In the genomic region with DNA sequence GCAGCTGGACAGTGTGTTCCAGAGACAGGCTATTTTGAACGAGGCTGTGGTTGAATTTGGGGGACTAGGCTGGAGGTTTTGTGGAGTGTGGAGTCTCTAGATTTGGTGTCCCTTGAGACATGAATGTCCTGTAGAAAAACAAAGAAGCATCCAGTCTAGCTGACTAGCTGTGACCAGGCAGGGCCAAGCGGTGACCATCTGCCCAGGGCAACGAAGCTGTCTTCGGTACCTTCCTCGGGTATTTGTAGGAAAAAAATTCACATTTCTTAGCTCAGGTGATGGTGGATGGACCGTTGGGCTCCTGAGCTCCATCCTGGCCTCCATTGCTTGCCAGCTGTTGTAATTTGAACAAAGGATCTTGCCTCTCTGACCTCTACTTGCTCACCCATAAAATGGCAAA, we compare ENCODE assay signal across 27 cellular contexts.
DNase-seq lines count a peak whose midpoint lies in the region; ATAC-seq and TF ChIP-seq lines count a peak whose summit lies in the region.
"Had no signal": no experiment of that assay in that cellular context is flagged by ENCODE, and none has a peak within 500 bp of the region (broad histone marks: within the 10 kb centered on the region; RNA-seq: fewer than 3 reads in every experiment).

No MANE protein-coding gene starts in this region.

- H3K36me3 ChIP-seq in heart right ventricle (no peaks in the 10 kb centered on the region), gastroesophageal sphincter (no peaks in the 10 kb centered on the region), rectal smooth muscle tissue (ENCODE audit: control insufficient read depth, insufficient read depth, low read length) (no peaks in the 10 kb centered on the region), uterus (no peaks in the 10 kb centered on the region)
- H3K36me3 ChIP-seq: left lung had no signal

- TF ChIP-seq EP300 in gastroesophageal sphincter (IDR thresholded peaks at IDR 0.05), result no peak

- peaks cover 0 to 10% (median 0%) of the 10 kb centered on the region in 11 donors for H3K9me3 ChIP-seq in heart right ventricle
- H3K9me3 ChIP-seq in gastroesophageal sphincter, result peaks cover 0 to 9% (median 0%) of the 10 kb centered on the region in 3 donors
- no peaks in the 10 kb centered on the region for H3K9me3 ChIP-seq in uterus
- H3K9me3 ChIP-seq: left lung had no signal

- H3K4me1 ChIP-seq in heart right ventricle, result peaks cover 2 to 54% (median 27%) of the 10 kb centered on the region in 9 donors
- peaks cover 0 to 53% (median 15%) of the 10 kb centered on the region in 3 donors for H3K4me1 ChIP-seq in gastroesophageal sphincter
- peaks cover 27% of the 10 kb centered on the region for H3K4me1 ChIP-seq in rectal smooth muscle tissue (ENCODE audit: control insufficient read depth, insufficient read depth, low read length)
- no peaks in the 10 kb centered on the region for H3K4me1 ChIP-seq in uterus

- H3K27ac ChIP-seq in heart right ventricle (peak overlapping the region; percentile 24 to 86 (median 72)), gastroesophageal sphincter (peak overlapping the region; percentile 17 to 82 (median 80)), rectal smooth muscle tissue (ENCODE audit: low read depth, low read length) (peak overlapping the region; percentile 67), uterus (peak overlapping the region; percentile 81)

- H3K27me3 ChIP-seq in heart right ventricle, result peaks cover 0 to 36% (median 28%) of the 10 kb centered on the region in 7 donors
- no peaks in the 10 kb centered on the region for H3K27me3 ChIP-seq in gastroesophageal sphincter
- H3K27me3 ChIP-seq in rectal smooth muscle tissue (ENCODE audit: control insufficient read depth, insufficient read depth, low read length), result no peaks in the 10 kb centered on the region
- no peaks in the 10 kb centered on the region for H3K27me3 ChIP-seq in uterus

- no peak for ATAC-seq in heart right ventricle
- no peak for ATAC-seq in Right ventricle myocardium superior (ENCODE audit: poor library complexity)
- no peak for ATAC-seq in gastroesophageal sphincter
- ATAC-seq in HG03442 (IDR thresholded peaks at IDR 0.05; ENCODE audit: unreplicated experiment), result no peak
- ATAC-seq: activated CD8-positive, alpha-beta memory T cell treated with anti-CD3 and anti-CD28 coated beads, Interleukin-2, amount 10 ng/mL, durations not matched to agents 7 days and 5 days; GM23338; K562; stimulated activated memory B cell treated with anti-CD40 and anti-IgM and Interleukin-4, amounts not matched to agents 10 μg/mL and 1 μg/mL and 100 μg/mL, for 72 hours; WTC11 had no signal

- no peak overlapping the region for H3K9ac ChIP-seq in rectal smooth muscle tissue (ENCODE audit: low read length)

- DNase-seq in heart right ventricle (no peak), Right ventricle myocardium superior (no peak), uterus (no peak), T1000 (lab: John Stamatoyannopoulos, UW) (no peak), AML-193 (lab: John Stamatoyannopoulos, UW) (no peak)
- DNase-seq: activated CD4-positive, alpha-beta T cell treated with anti-CD3 and anti-CD28 coated beads, Interleukin-2, amount 50 U/mL, for 1 hour; activated CD8-positive, alpha-beta memory T cell treated with anti-CD3 and anti-CD28 coated beads, Interleukin-2, amount 10 ng/mL, durations not matched to agents 7 days and 5 days; activated naive CD4-positive, alpha-beta T cell treated with anti-CD3 and anti-CD28 coated beads, Interleukin-2, amount 10 ng/mL, durations not matched to agents 7 days and 5 days; amygdala; central memory CD4-positive, alpha-beta T cell; COR-L47; DMS79 treated with DMSO at 0.1 percent for 48 hours; dorsolateral prefrontal cortex; HFFc6; immature natural killer cell; NCI-H2081 treated with DMSO at 0.1 percent for 48 hours; NCI-H446; OCI-M1 had no signal

- intact Hi-C loops in heart right ventricle (cut with DNase I) (loop anchor here in 1 of 10 donors (10.0 kb wide), 1 partner anchor 300 kb away; no protein-coding TSS in a partner anchor), Right ventricle myocardium superior (cut with DNase I) (no loop called here), uterus (cut with DNase I; ENCODE audit: low total_unique reads) (no loop called here)

- WGBS in heart right ventricle, 2 donors, result 75 to 76% methylated on average over 6 of the region's 6 CpGs
- WGBS in gastroesophageal sphincter (ENCODE audit: low coverage in 1 of 2), 2 donors, result 77% methylated on average over 2 of the region's 6 CpGs; no CpG with 5 or more reads in 1 of the 2 donors

- no peak for TF ChIP-seq POLR2A in gastroesophageal sphincter (IDR thresholded peaks at IDR 0.05)
- TF ChIP-seq POLR2A in uterus (IDR thresholded peaks at IDR 0.05), result no peak

- H3K4me3 ChIP-seq in heart right ventricle (no peak overlapping the region), gastroesophageal sphincter (no peak overlapping the region), rectal smooth muscle tissue (ENCODE audit: low read length) (no peak overlapping the region), uterus (no peak overlapping the region)
- H3K4me3 ChIP-seq: dorsolateral prefrontal cortex, GM23338, K562, left lung, skin epidermis had no signal

- TF ChIP-seq CTCF in heart right ventricle (IDR thresholded peaks at IDR 0.05) (no peak), gastroesophageal sphincter (IDR thresholded peaks at IDR 0.05) (no peak), uterus (IDR thresholded peaks at IDR 0.05) (no peak)
